9 cellular contexts compared by ENCODE assay signal in the genomic region with DNA sequence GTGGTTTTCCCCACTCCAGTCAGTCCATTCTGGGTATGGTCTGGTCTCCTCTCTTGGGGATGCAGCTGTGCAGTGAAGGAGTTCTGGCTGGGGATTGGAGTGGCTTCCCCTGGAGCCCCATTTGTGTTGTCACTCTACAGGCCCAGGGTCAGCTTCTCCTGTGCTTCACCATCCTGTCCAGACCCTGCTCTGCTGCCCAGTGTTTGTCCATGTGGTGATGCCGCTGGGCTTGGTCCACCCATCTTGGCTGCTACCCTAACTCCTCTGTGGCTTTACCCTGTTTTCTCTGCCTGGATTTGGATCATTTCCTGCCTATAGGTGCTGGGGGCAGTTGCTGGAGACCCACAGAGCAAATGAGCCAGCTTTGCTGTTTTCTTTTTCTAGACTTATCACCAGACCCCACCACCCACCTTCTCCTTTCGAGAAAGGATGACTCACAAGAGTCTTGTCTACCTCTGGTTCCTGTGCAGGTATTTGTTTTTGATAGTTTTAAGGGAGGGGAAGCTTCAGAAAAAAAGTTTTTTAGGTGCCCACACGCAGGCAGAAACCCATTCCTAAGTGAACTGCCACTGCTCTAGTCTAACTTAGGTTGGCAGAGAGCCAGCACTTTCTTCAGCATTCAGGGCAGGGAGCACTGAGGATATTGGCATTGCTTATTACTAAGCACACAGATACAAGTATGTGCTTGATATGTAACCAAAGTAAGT. TPM values are rescaled to one million over a fixed set of nuclear protein-coding genes. Genes with fewer than 3 reads are reported as not detected.
DNase-seq lines count a peak whose midpoint lies in the region; ATAC-seq and TF ChIP-seq lines count a peak whose summit lies in the region.
"Had no signal": no experiment of that assay in that cellular context is flagged by ENCODE, and none has a peak within 500 bp of the region (broad histone marks: within the 10 kb centered on the region; RNA-seq: fewer than 3 reads in every experiment).

No MANE protein-coding gene starts in this region.

- H3K4me2 ChIP-seq in BLaER1 (no peak overlapping the region), PC-3 (ENCODE audit: low read length) (no peak overlapping the region)

- peaks cover 8% of the 10 kb centered on the region for H3K4me1 Mint-ChIP-seq in MCF 10A (ENCODE audit: insufficient read depth, unreplicated experiment)

- POLR2A ChIA-PET in PC-3 (lab: Charles Lee; ENCODE audit: unreplicated experiment) = no interaction called here
- POLR2A ChIA-PET in MCF 10A (lab: Yijun Ruan, JAX) = interaction anchor here (0.5 to 1.8 kb wide), 6 partner anchors 10 to 200 kb away, joined by 3 to 5 read pairs (median 4); partner anchors contain the start of gene UBTD1

- H3K27ac ChIP-seq in BLaER1 = peak overlapping the region; percentile 8; the same call in 1 of the 2 replicates
- no peak overlapping the region for H3K27ac ChIP-seq in PC-3 (ENCODE audit: low read length)
- no peak overlapping the region for H3K27ac ChIP-seq in uterus

- H3F3A ChIP-seq in PC-3 (ENCODE audit: low read length, unreplicated experiment) = no peaks in the 10 kb centered on the region

- BruUV-seq in PC-3 (replicated peaks; lab: Mats Ljungman, UMichigan) (no TSS peak), MCF 10A (replicated peaks; lab: Mats Ljungman, UMichigan) (no TSS peak)

- no peak overlapping the region for H3K27ac Mint-ChIP-seq in MCF 10A (ENCODE audit: low read depth, unreplicated experiment)

- H3K9me3 Mint-ChIP-seq in MCF 10A (ENCODE audit: unreplicated experiment) = no peaks in the 10 kb centered on the region

- H3K9ac ChIP-seq in BLaER1 (no peak overlapping the region), PC-3 (ENCODE audit: low read length) (no peak overlapping the region)

- H3K4me3 ChIP-seq in BLaER1 (no peak overlapping the region), PC-3 (ENCODE audit: low read length) (no peak overlapping the region), uterus (no peak overlapping the region)

- DNase-seq in PC-3 (no peak), MCF 10A (ENCODE audit: unreplicated experiment) (peak; percentile 51), medulla oblongata (ENCODE audit: extremely low spot score) (peak; percentile 61), uterus (no peak), cerebellar nuclear complex (lab: John Stamatoyannopoulos, UW) (no peak)
- DNase-seq: aorta had no signal

- no peaks in the 10 kb centered on the region for H3K27me3 Mint-ChIP-seq in MCF 10A (ENCODE audit: insufficient read depth, unreplicated experiment)

- peaks cover 18% of the 10 kb centered on the region; the same call in 1 of the 2 replicates for H3K4me1 ChIP-seq in BLaER1
- no peaks in the 10 kb centered on the region for H3K4me1 ChIP-seq in PC-3 (ENCODE audit: insufficient read depth, low read length)
- H3K4me1 ChIP-seq in uterus = no peaks in the 10 kb centered on the region

- peaks cover 9% of the 10 kb centered on the region; the same call in 1 of the 2 replicates for H3K79me2 ChIP-seq in PC-3 (ENCODE audit: low read length)

- H4K20me1 ChIP-seq in BLaER1 (peaks cover 73% of the 10 kb centered on the region), PC-3 (ENCODE audit: low read length) (no peaks in the 10 kb centered on the region)

- no peak overlapping the region for H2AFZ ChIP-seq in PC-3 (ENCODE audit: low read length)

- H3K9me3 ChIP-seq in BLaER1 (no peaks in the 10 kb centered on the region), PC-3 (ENCODE audit: low read length) (no peaks in the 10 kb centered on the region), uterus (no peaks in the 10 kb centered on the region)

- peak; percentile 29 for ATAC-seq in PC-3
- no peak for ATAC-seq in GM19467 (IDR thresholded peaks at IDR 0.05; ENCODE audit: unreplicated experiment)
- ATAC-seq in HG03045 (IDR thresholded peaks at IDR 0.05; ENCODE audit: unreplicated experiment) = no peak

- TF ChIP-seq POLR2A in uterus (IDR thresholded peaks at IDR 0.05) = no peak

- no peak for TF ChIP-seq CTCF in PC-3 (conservative IDR thresholded peaks at IDR 0.05; ENCODE audit: low read depth, low read length)
- no peak for TF ChIP-seq CTCF in MCF 10A (IDR thresholded peaks at IDR 0.05; ENCODE audit: unreplicated experiment)
- no peak for TF ChIP-seq CTCF in uterus (IDR thresholded peaks at IDR 0.05)

- H3K9me2 ChIP-seq in PC-3 (replicated peaks; ENCODE audit: low read length) = no peaks in the 10 kb centered on the region

- H3K27me3 ChIP-seq in BLaER1 = no peaks in the 10 kb centered on the region
- no peaks in the 10 kb centered on the region for H3K27me3 ChIP-seq in PC-3 (ENCODE audit: low read length)
- no peaks in the 10 kb centered on the region for H3K27me3 ChIP-seq in uterus

- intact Hi-C loops in PC-3 (cut with micrococcal nuclease) (no loop called here), MCF 10A (cut with micrococcal nuclease) (no loop called here), uterus (cut with DNase I; ENCODE audit: low total_unique reads) (no loop called here)

- H3K4me3 Mint-ChIP-seq in MCF 10A (ENCODE audit: unreplicated experiment) = no peak overlapping the region

- H3K36me3 ChIP-seq in BLaER1 (peaks cover 95% of the 10 kb centered on the region), PC-3 (ENCODE audit: low read depth, low read length) (peaks cover 28% of the 10 kb centered on the region; the same call in 1 of the 2 replicates), uterus (no peaks in the 10 kb centered on the region)

- H3K36me3 Mint-ChIP-seq in MCF 10A (ENCODE audit: insufficient read depth, unreplicated experiment) = peaks cover 84% of the 10 kb centered on the region

- CTCF ChIA-PET in PC-3 (lab: Charles Lee) (interaction anchor here (0.5 kb wide), 1 partner anchor 158 kb away, joined by 4 read pairs; no protein-coding TSS in a partner anchor), MCF 10A (lab: Yijun Ruan, JAX) (interaction anchor here (0.7 to 2.6 kb wide), 6 partner anchors 11 to 158 kb away, joined by 3 to 12 read pairs (median 4); no protein-coding TSS in a partner anchor)

RNA-seq across cellular contexts. Expression of gene ZDHHC16, which starts 8.5 kb away (rescaled TPM):
- total RNA-seq in PC-3 (2014; rRNA removed) (35.1 and 47.1 TPM in 2 replicates), MCF 10A (2022) (44.9 and 48.0 TPM in 2 replicates), uterus (10 to 100 TPM in 2 of 4 donors, 1 to 10 TPM in 2; 1.8 to 31.8 (median 19.0) TPM)

RNA-seq across cellular contexts. Expression of gene EXOSC1, which starts 8.7 kb away (rescaled TPM):
- total RNA-seq in PC-3 (2014; rRNA removed) (23.0 and 34.7 TPM in 2 replicates), MCF 10A (2022) (56.5 and 62.3 TPM in 2 replicates), uterus (100 to 1,000 TPM in 1 of 4 donors, 10 to 100 TPM in 3; 26.7 to 349 (median 48.3) TPM)

RNA-seq across cellular contexts. Expression of gene PGAM1, which starts 28.5 kb away (rescaled TPM):
- total RNA-seq in PC-3 (2014; rRNA removed) = 591 and 661 TPM in 2 replicates
- total RNA-seq in MCF 10A (2022) = 235 and 248 TPM in 2 replicates
- 100 to 1,000 TPM; 106 to 142 (median 127) TPM for total RNA-seq in uterus

RNA-seq across cellular contexts. Expression of gene MMS19, which starts 43.7 kb away (rescaled TPM):
- total RNA-seq in PC-3 (2014; rRNA removed) (65.5 and 78.2 TPM in 2 replicates), MCF 10A (2022) (67.0 and 67.2 TPM in 2 replicates), uterus (10 to 100 TPM; 44.6 to 87.7 (median 73.7) TPM)

RNA-seq across cellular contexts. Expression of gene UBTD1, which starts 44.2 kb away (rescaled TPM):
- total RNA-seq in PC-3 (2014; rRNA removed) (18.5 and 32.3 TPM in 2 replicates), MCF 10A (2022) (7.2 and 7.8 TPM in 2 replicates), uterus (10 to 100 TPM in 1 of 4 donors, 1 to 10 TPM in 2, under 1 TPM in 1; 0.29 to 25.9 (median 6.7) TPM)

Comparison
In these comparisons a context has a peak if more than half of its experiments do, and no peak if none do; other contexts are left out.
1. DNase-seq: peak in MCF 10A (single experiment) and medulla oblongata (single experiment); none in PC-3 (single experiment), uterus (0 of 2) and cerebellar nuclear complex (0 of 2).